In the genomic region with DNA sequence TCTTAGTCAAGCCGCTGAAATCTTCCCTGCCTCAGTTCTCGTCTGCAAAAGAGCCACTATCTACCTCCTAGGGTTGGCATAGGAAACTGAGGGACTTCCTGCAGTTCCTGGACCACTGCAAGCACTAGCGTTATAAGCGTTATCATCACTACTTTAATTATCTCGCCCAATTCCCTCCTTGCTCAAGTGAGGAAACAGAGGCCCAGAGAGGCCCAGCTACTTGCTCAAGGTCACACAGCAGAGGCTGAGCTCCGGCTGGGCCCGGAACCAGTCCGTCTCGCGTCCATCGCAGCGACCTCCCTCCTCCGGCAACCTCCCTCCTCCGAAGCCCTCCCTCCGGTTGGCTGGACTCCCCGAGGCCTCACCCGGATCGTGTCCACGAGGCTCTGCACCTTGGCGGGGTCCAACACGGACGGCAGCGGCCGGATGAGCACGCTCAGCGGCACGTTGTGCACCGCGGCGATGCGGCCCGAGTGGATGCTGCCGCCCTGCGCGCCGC, we compare ENCODE assay signal across 8 cellular contexts. TPM values are rescaled to one million over a fixed set of nuclear protein-coding genes. Genes with fewer than 3 reads are reported as not detected.
A peak's percentile ranks its signal among the peaks of the same experiment; 100 is the strongest.
DNase-seq lines count a peak whose midpoint lies in the region; ATAC-seq and TF ChIP-seq lines count a peak whose summit lies in the region.

No MANE protein-coding gene starts in this region.

- peaks cover 8% of the 10 kb centered on the region; the same call in 1 of the 2 replicates for H3K36me3 ChIP-seq in GM23248 (ENCODE audit: low read depth)
- H3K36me3 ChIP-seq in SK-N-SH (replicated peaks in 1 of 2; ENCODE audit: control insufficient read depth in 1 of 2, insufficient read depth in 2 of 2, low read length in 1 of 2), result peaks cover 19 to 26% of the 10 kb centered on the region in 2 experiments
- H3K36me3 ChIP-seq in neural cell (ENCODE audit: insufficient read depth, low read length), result peaks cover 8% of the 10 kb centered on the region

- H3K4me3 ChIP-seq in GM23248 (peak overlapping the region; percentile 85), SK-N-SH (ENCODE audit: low read depth in 2 of 2, low read length in 1 of 2) (peak overlapping the region; percentile 71 to 89), epithelial cell of proximal tubule (ENCODE audit: low read depth, low read length) (peak overlapping the region; percentile 98), neural cell (ENCODE audit: low read length) (peak overlapping the region; percentile 67)

- H3K27ac ChIP-seq in C4-2B, result peak overlapping the region; percentile 98
- H3K27ac ChIP-seq in GM23248, result peak overlapping the region; percentile 58
- peak overlapping the region; percentile 53 to 68; a peak in 2 of 4 replicates for H3K27ac ChIP-seq in SK-N-SH (ENCODE audit: low read depth in 2 of 2, low read length in 1 of 2)
- H3K27ac ChIP-seq in neural cell (ENCODE audit: low read length), result no peak overlapping the region

- CTCF ChIA-PET in SK-N-SH (lab: Yijun Ruan, JAX), result interaction anchor here (0.7 to 2.7 kb wide), 12 partner anchors 8 to 107 kb away, joined by 3 to 20 read pairs (median 4); no protein-coding TSS in a partner anchor

- POLR2A ChIA-PET in SK-N-SH (lab: Yijun Ruan, JAX), result interaction anchor here (0.6 kb wide), 2 partner anchors 87 to 91 kb away, joined by 3 read pairs; no protein-coding TSS in a partner anchor

- H3K79me2 ChIP-seq in GM23248 (ENCODE audit: insufficient read depth), result peaks cover 39% of the 10 kb centered on the region
- H3K79me2 ChIP-seq in SK-N-SH (ENCODE audit: insufficient read depth), result peaks cover 38% of the 10 kb centered on the region
- H3K79me2 ChIP-seq in neural cell (replicated peaks; ENCODE audit: insufficient read depth, low read length), result no peaks in the 10 kb centered on the region

- no peak for TF ChIP-seq EP300 in SK-N-SH (IDR thresholded peaks at IDR 0.05; ENCODE audit: borderline replicate concordance in 1 of 2, low read depth in 1 of 2, low read length in 1 of 2)
- TF ChIP-seq EP300 in neural cell (conservative IDR thresholded peaks at IDR 0.05; ENCODE audit: poor library complexity, severe bottlenecking), result no peak

- H2AFZ ChIP-seq in GM23248 (peak overlapping the region; percentile 59), SK-N-SH (ENCODE audit: low read depth) (peak overlapping the region; percentile 73; the same call in 1 of the 2 replicates), neural cell (ENCODE audit: low read depth, low read length) (no peak overlapping the region)

- H3K4me2 ChIP-seq in GM23248 (ENCODE audit: unreplicated experiment), result peak overlapping the region; percentile 83
- peak overlapping the region; percentile 86 for H3K4me2 ChIP-seq in SK-N-SH
- H3K4me2 ChIP-seq in neural cell (ENCODE audit: low read length), result peak overlapping the region; percentile 14

- ATAC-seq in left colon, result no peak

- no peaks in the 10 kb centered on the region for H3K27me3 ChIP-seq in GM23248 (replicated peaks; ENCODE audit: insufficient read depth)
- no peaks in the 10 kb centered on the region for H3K27me3 ChIP-seq in SK-N-SH (ENCODE audit: insufficient read depth)
- H3K27me3 ChIP-seq in neural cell (ENCODE audit: insufficient read depth, low read depth, low read length), result no peaks in the 10 kb centered on the region

- no peak; the same call in 1 of the 2 replicates for TF ChIP-seq RAD21 in SK-N-SH (IDR thresholded peaks at IDR 0.05; ENCODE audit: low read length)
- TF ChIP-seq RAD21 in neural cell (conservative IDR thresholded peaks at IDR 0.05), result no peak

- H3K9ac ChIP-seq in GM23248 (peak overlapping the region; percentile 91), SK-N-SH (peak overlapping the region; percentile 88), neural cell (ENCODE audit: low read length) (peak overlapping the region; percentile 53)

- DNase-seq in GM23248 (peak; percentile 67), SK-N-SH (no peak), epithelial cell of proximal tubule (ENCODE audit: low read depth) (no peak), SW 1271 (lab: John Stamatoyannopoulos, UW) (no peak), GOT3 (lab: John Stamatoyannopoulos, UW) (no peak), left colon (no peak)

- no peaks in the 10 kb centered on the region for H3K9me3 ChIP-seq in GM23248 (ENCODE audit: low read depth)
- H3K9me3 ChIP-seq in SK-N-SH, result no peaks in the 10 kb centered on the region
- no peaks in the 10 kb centered on the region for H3K9me3 ChIP-seq in neural cell (ENCODE audit: low read length)

- TF ChIP-seq CTCF in C4-2B (conservative IDR thresholded peaks at IDR 0.05) (no peak), SK-N-SH (IDR thresholded peaks at IDR 0.05) (no peak), epithelial cell of proximal tubule (conservative IDR thresholded peaks at IDR 0.05; ENCODE audit: low read depth, low read length) (no peak), neural cell (IDR thresholded peaks at IDR 0.05; ENCODE audit: poor library complexity, severe bottlenecking) (no peak)

- intact Hi-C loops in left colon (cut with DNase I, micrococcal nuclease), result loop anchor here in 1 of 2 donors (10.0 kb wide), 1 partner anchor 108 kb away; a partner anchor contains a TSS

- 2% methylated on average over 20 to 24 of the region's 36 CpGs for WGBS in GM23248 (ENCODE audit: low coverage in 1 of 2, low lambda C conversion rate in 2 of 2, missing lambda C conversion rate in 2 of 2), 2 experiments
- 4% methylated on average over 9 of the region's 36 CpGs for WGBS in SK-N-SH (ENCODE audit: low lambda C conversion rate)

- in situ Hi-C loops in GM23248 (cut with MboI), result no loop called here

- no peaks in the 10 kb centered on the region for H3K9me2 ChIP-seq in GM23248 (ENCODE audit: insufficient read depth)
- H3K9me2 ChIP-seq in SK-N-SH, result no peaks in the 10 kb centered on the region
- no peaks in the 10 kb centered on the region for H3K9me2 ChIP-seq in neural cell (ENCODE audit: insufficient read depth, low read length)

- H3F3A ChIP-seq in GM23248 (ENCODE audit: insufficient read depth) (peaks cover 14% of the 10 kb centered on the region), SK-N-SH (replicated peaks; ENCODE audit: insufficient read depth) (no peaks in the 10 kb centered on the region), neural cell (ENCODE audit: insufficient read depth, low read length, poor library complexity, severe bottlenecking) (no peaks in the 10 kb centered on the region)

- H3K4me1 ChIP-seq in GM23248 (ENCODE audit: insufficient read depth), result peaks cover 16% of the 10 kb centered on the region; the same call in 1 of the 2 replicates
- peaks cover 0 to 17% of the 10 kb centered on the region in 2 experiments; a peak in 2 of 4 replicates for H3K4me1 ChIP-seq in SK-N-SH (ENCODE audit: control insufficient read depth in 1 of 2, insufficient read depth in 2 of 2, low read depth in 1 of 2, low read length in 1 of 2)

- H4K20me1 ChIP-seq in GM23248 (ENCODE audit: insufficient read depth), result 0 out of 2 replicates have a peak, but pooled peaks cover 6% of the 10 kb centered on the region
- 0 out of 2 replicates have a peak, but pooled peaks cover 7% of the 10 kb centered on the region for H4K20me1 ChIP-seq in SK-N-SH (ENCODE audit: insufficient read depth)
- no peaks in the 10 kb centered on the region for H4K20me1 ChIP-seq in neural cell (ENCODE audit: insufficient read depth)

TF ChIP-seq in SK-N-SH, 30 proteins besides CTCF, POLR2A, EP300 and RAD21 (continues in another document):
- TF ChIP-seq, protein P1, sequence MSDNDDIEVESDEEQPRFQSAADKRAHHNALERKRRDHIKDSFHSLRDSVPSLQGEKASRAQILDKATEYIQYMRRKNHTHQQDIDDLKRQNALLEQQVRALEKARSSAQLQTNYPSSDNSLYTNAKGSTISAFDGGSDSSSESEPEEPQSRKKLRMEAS (IDR thresholded peaks at IDR 0.05; ENCODE audit: low read depth), result peak; percentile 22; the same call in 1 of the 2 replicates

TF ChIP-seq in neural cell, 6 proteins besides CTCF, POLR2A, EP300 and RAD21 (continues in another document):
- no peak for TF ChIP-seq TAF1 (IDR thresholded peaks at IDR 0.05; ENCODE audit: low read depth)

RNA-seq across cellular contexts. Expression of a gene that starts 0.3 kb away (rescaled TPM):
- 83.3 and 94.1 TPM in 2 replicates for total RNA-seq in GM23248 (2014; rRNA removed; shearing (Covaris generic))
- polyA plus RNA-seq in GM23248 (2016; fragmentation: Nextera tagmentation; extraction: Ambion mirVana), result 57.8 and 58.6 TPM in 2 replicates
- polyA plus RNA-seq in SK-N-SH (2012; rRNA removed), result 26.2 and 36.0 TPM in 2 replicates
- polyA plus RNA-seq in SK-N-SH (2012; cell fraction: cytosol; rRNA removed), result 31.0 and 35.8 TPM in 2 replicates
- polyA plus RNA-seq in SK-N-SH (2012; cell fraction: nucleus; rRNA removed), result 7.4 and 14.4 TPM in 2 replicates
- 35.4 and 52.0 TPM in 2 replicates for total RNA-seq in epithelial cell of proximal tubule
- 6.9 and 7.5 TPM in 2 replicates for polyA plus RNA-seq in neural cell
- polyA minus RNA-seq in neural cell, result 6.3 and 6.4 TPM in 2 replicates
- total RNA-seq in left colon, result 10 to 100 TPM; 21.1 to 21.9 TPM

RNA-seq across cellular contexts. Expression of a gene that starts 22.9 kb away (rescaled TPM):
- not detected in 2 replicates for total RNA-seq in GM23248 (2014; rRNA removed; shearing (Covaris generic))
- polyA plus RNA-seq in GM23248 (2016; fragmentation: Nextera tagmentation; extraction: Ambion mirVana), result not detected in 2 replicates
- not detected in 2 replicates for polyA plus RNA-seq in SK-N-SH (2012; rRNA removed)
- 0.01 and 0.05 TPM in 2 replicates for polyA plus RNA-seq in SK-N-SH (2012; cell fraction: cytosol; rRNA removed)
- polyA plus RNA-seq in SK-N-SH (2012; cell fraction: nucleus; rRNA removed), result 0.04 and 0.08 TPM in 2 replicates
- total RNA-seq in epithelial cell of proximal tubule, result not detected in 2 replicates
- polyA plus RNA-seq in neural cell, result 2.5 and 3.8 TPM in 2 replicates
- polyA minus RNA-seq in neural cell, result 10.0 and 11.2 TPM in 2 replicates
- total RNA-seq in left colon, result not detected

RNA-seq across cellular contexts. Expression of a gene that starts 42.6 kb away (rescaled TPM):
- not detected in 2 replicates for total RNA-seq in GM23248 (2014; rRNA removed; shearing (Covaris generic))
- polyA plus RNA-seq in GM23248 (2016; fragmentation: Nextera tagmentation; extraction: Ambion mirVana), result not detected in 2 replicates
- polyA plus RNA-seq in SK-N-SH (2012; rRNA removed), result 0.15 TPM in 1 of 2 replicates, not detected in the other
- polyA plus RNA-seq in SK-N-SH (2012; cell fraction: cytosol; rRNA removed), result 0.04 and 0.13 TPM in 2 replicates
- polyA plus RNA-seq in SK-N-SH (2012; cell fraction: nucleus; rRNA removed), result 0.04 TPM in 1 of 2 replicates, not detected in the other
- total RNA-seq in epithelial cell of proximal tubule, result 2.6 and 4.0 TPM in 2 replicates
- 0.24 TPM in 1 of 2 replicates, not detected in the other for polyA plus RNA-seq in neural cell
- polyA minus RNA-seq in neural cell, result not detected in 2 replicates
- total RNA-seq in left colon, result under 1 TPM in 1 of 2 donors, not detected in 1; 0.22 TPM

Comparison
In these comparisons a context has a peak if more than half of its experiments do, and no peak if none do; other contexts are left out.
1. H3K4me2 ChIP-seq: peak in every context shown above with its lines; median percentile 86 in SK-N-SH; 83 in GM23248; 14 in neural cell.